1 cellular context compared by ENCODE assay signal in genomic region chr6:52504778-52505127, GRCh38.
TF ChIP-seq lines count a peak whose summit lies in the region.

No MANE protein-coding gene starts in this region.

TF ChIP-seq in HEK293, 187 proteins besides CTCF, POLR2A, EP300 and RAD21 (continued from another document):
- TF ChIP-seq ZBTB11 (tag by site-specific recombination; conservative IDR thresholded peaks at IDR 0.05; ENCODE audit: low read depth), result no peak
- no peak for TF ChIP-seq ZSCAN16 (tag by site-specific recombination; IDR thresholded peaks at IDR 0.05)
- TF ChIP-seq ZNF133 (tag by site-specific recombination; IDR thresholded peaks at IDR 0.05), result no peak
- no peak for TF ChIP-seq ZNF23 (tag by site-specific recombination; IDR thresholded peaks at IDR 0.05; ENCODE audit: borderline replicate concordance)
- TF ChIP-seq ATF2 (tag by site-specific recombination; IDR thresholded peaks at IDR 0.05; ENCODE audit: low read depth), result no peak
- TF ChIP-seq ZBTB49 (tag by site-specific recombination; IDR thresholded peaks at IDR 0.05; ENCODE audit: low read depth), result no peak
- TF ChIP-seq ZBTB21 (tag by site-specific recombination; IDR thresholded peaks at IDR 0.05), result no peak
- no peak for TF ChIP-seq IKZF3 (tag by site-specific recombination; IDR thresholded peaks at IDR 0.05)
- no peak for TF ChIP-seq ZFHX2 (tag by site-specific recombination; conservative IDR thresholded peaks at IDR 0.05)
- TF ChIP-seq ZNF76 (tag by site-specific recombination; IDR thresholded peaks at IDR 0.05; ENCODE audit: borderline replicate concordance, low read depth), result no peak
- TF ChIP-seq ZBTB6 (tag by site-specific recombination; IDR thresholded peaks at IDR 0.05), result no peak
- no peak for TF ChIP-seq ZBTB26 (tag by site-specific recombination; optimal IDR thresholded peaks at IDR 0.05)
- no peak for TF ChIP-seq ZNF600 (tag by site-specific recombination; IDR thresholded peaks at IDR 0.05)
- no peak for TF ChIP-seq ZNF37A (tag by site-specific recombination; IDR thresholded peaks at IDR 0.05)
